In genomic region chr3:111911446-111911845, GRCh38 we compare ENCODE assay signal across 20 cellular contexts. TPM values are rescaled to one million over a fixed set of nuclear protein-coding genes. Genes with fewer than 3 reads are reported as not detected.
DNase-seq lines count a peak whose midpoint lies in the region; ATAC-seq and TF ChIP-seq lines count a peak whose summit lies in the region.
"Had no signal": no experiment of that assay in that cellular context is flagged by ENCODE, and none has a peak within 500 bp of the region (broad histone marks: within the 10 kb centered on the region; RNA-seq: fewer than 3 reads in every experiment).

No MANE protein-coding gene starts in this region.

- H3K27ac Mint-ChIP-seq in nephron progenitor cell, result peak overlapping the region; percentile 7
- H3K27ac Mint-ChIP-seq: activated CD4-positive, alpha-beta memory T cell treated with anti-CD3 and anti-CD28 coated beads, Interleukin-2, amount 10 ng/mL, durations not matched to agents 7 days and 5 days; activated naive CD8-positive, alpha-beta T cell; CD4-positive, CD25-positive, alpha-beta regulatory T cell had no signal

- no peak overlapping the region for H3K4me3 Mint-ChIP-seq in nephron progenitor cell
- H3K4me3 Mint-ChIP-seq: activated CD4-positive, alpha-beta memory T cell treated with anti-CD3 and anti-CD28 coated beads, Interleukin-2, amount 10 ng/mL, durations not matched to agents 7 days and 5 days; activated naive CD8-positive, alpha-beta T cell; activated T-cell treated with anti-CD3 and anti-CD28 coated beads, Interleukin-2, amount 50 U/mL, for 4 hours; CD4-positive, CD25-positive, alpha-beta regulatory T cell had no signal

- H3K9ac ChIP-seq in SK-N-SH, result no peak overlapping the region
- H3K9ac ChIP-seq: parathyroid adenoma had no signal

- ATAC-seq in SK-N-SH treated with all-trans-retinoic acid at 6 μM for 48 hours, result no peak
- no peak for ATAC-seq in gastroesophageal sphincter
- ATAC-seq in GM21825 (IDR thresholded peaks at IDR 0.05; ENCODE audit: unreplicated experiment), result no peak
- ATAC-seq: activated T-cell treated with anti-CD3 and anti-CD28 coated beads, Interleukin-2, amount 50 U/mL, for 4 hours had no signal

- WGBS in SK-N-SH (ENCODE audit: low lambda C conversion rate), result 94% methylated on average over 3 of the region's 3 CpGs
- WGBS in gastroesophageal sphincter (ENCODE audit: low coverage in 1 of 2), 2 donors, result 50 to 54% methylated on average over 3 of the region's 3 CpGs
- 56 to 76% methylated on average over 3 of the region's 3 CpGs for WGBS in transverse colon (ENCODE audit: low coverage in 1 of 2), 2 donors
- 65 to 92% (median 90%) methylated on average over 3 of the region's 3 CpGs for WGBS in stomach, 5 donors

- H3K9me3 ChIP-seq in SK-N-SH (no peaks in the 10 kb centered on the region), gastroesophageal sphincter (no peaks in the 10 kb centered on the region), transverse colon (no peaks in the 10 kb centered on the region), A673 (ENCODE audit: low read depth, low read length, poor library complexity, severe bottlenecking) (no peaks in the 10 kb centered on the region), stomach (no peaks in the 10 kb centered on the region)
- H3K9me3 ChIP-seq: spleen had no signal

- POLR2A ChIA-PET in SK-N-SH (lab: Yijun Ruan, JAX) (no interaction called here), A673 (lab: Charles Lee; ENCODE audit: low non-redundant PET) (no interaction called here)

- in situ Hi-C loops in transverse colon (cut with MboI; ENCODE audit: low pct_ligation_motif_present in 1 of 4, low pct_unique_long_range_greater_than_20kb in 1 of 4, low sequenced_read_pairs in 3 of 4), result no loop called here

- peaks cover 5% of the 10 kb centered on the region for H4K20me1 ChIP-seq in SK-N-SH (ENCODE audit: insufficient read depth)

- no TSS peak for BruUV-seq in A673 (replicated peaks; lab: Mats Ljungman, UMichigan)

- peaks cover 2% of the 10 kb centered on the region for H3K27me3 Mint-ChIP-seq in nephron progenitor cell (ENCODE audit: low read depth, poor library complexity)
- H3K27me3 Mint-ChIP-seq: activated CD4-positive, alpha-beta memory T cell treated with anti-CD3 and anti-CD28 coated beads, Interleukin-2, amount 10 ng/mL, durations not matched to agents 7 days and 5 days; activated naive CD8-positive, alpha-beta T cell had no signal

- peaks cover 98% of the 10 kb centered on the region for H3K79me2 ChIP-seq in SK-N-SH (ENCODE audit: insufficient read depth)
- H3K79me2 ChIP-seq: parathyroid adenoma had no signal

- peaks cover 38% of the 10 kb centered on the region for H3F3A ChIP-seq in SK-N-SH (replicated peaks; ENCODE audit: insufficient read depth)

- no peaks in the 10 kb centered on the region for H3K9me3 Mint-ChIP-seq in nephron progenitor cell
- H3K9me3 Mint-ChIP-seq: activated CD4-positive, alpha-beta memory T cell treated with anti-CD3 and anti-CD28 coated beads, Interleukin-2, amount 10 ng/mL, durations not matched to agents 7 days and 5 days; activated T-cell treated with anti-CD3 and anti-CD28 coated beads, Interleukin-2, amount 50 U/mL, for 4 hours had no signal

- H3K36me3 Mint-ChIP-seq in nephron progenitor cell (ENCODE audit: low read depth), result peaks cover 40% of the 10 kb centered on the region

- H3K36me3 ChIP-seq in SK-N-SH (replicated peaks in 1 of 2; ENCODE audit: control insufficient read depth in 1 of 2, insufficient read depth in 2 of 2, low read length in 1 of 2) (peaks cover 10 to 58% of the 10 kb centered on the region in 2 experiments), gastroesophageal sphincter (peaks cover 0 to 27% of the 10 kb centered on the region in 2 donors), transverse colon (no peaks in the 10 kb centered on the region), A673 (ENCODE audit: insufficient read depth, low read length, poor library complexity, severe bottlenecking) (no peaks in the 10 kb centered on the region), stomach (peaks cover 0 to 30% (median 20%) of the 10 kb centered on the region in 4 donors)

- peaks cover 44% of the 10 kb centered on the region for H3K4me1 Mint-ChIP-seq in nephron progenitor cell
- H3K4me1 Mint-ChIP-seq: CD4-positive, CD25-positive, alpha-beta regulatory T cell had no signal

- no peak for TF ChIP-seq RAD21 in SK-N-SH (IDR thresholded peaks at IDR 0.05; ENCODE audit: low read length)

- H3K4me1 ChIP-seq in SK-N-SH (ENCODE audit: control insufficient read depth in 1 of 2, insufficient read depth in 2 of 2, low read depth in 1 of 2, low read length in 1 of 2) (peaks cover 2 to 29% of the 10 kb centered on the region in 2 experiments; a peak in 3 of 4 replicates), gastroesophageal sphincter (peaks cover 16 to 57% (median 21%) of the 10 kb centered on the region in 3 donors), transverse colon (peaks cover 0 to 23% (median 0%) of the 10 kb centered on the region in 4 donors), A673 (ENCODE audit: insufficient read depth, low read length, poor library complexity, severe bottlenecking) (peaks cover 5% of the 10 kb centered on the region), stomach (peaks cover 7 to 41% (median 20%) of the 10 kb centered on the region in 4 donors)
- H3K4me1 ChIP-seq: parathyroid adenoma had no signal

- TF ChIP-seq CTCF in SK-N-SH (IDR thresholded peaks at IDR 0.05) (no peak), gastroesophageal sphincter (IDR thresholded peaks at IDR 0.05) (no peak), nephron progenitor cell (IDR thresholded peaks at IDR 0.05) (no peak), transverse colon (IDR thresholded peaks at IDR 0.05) (no peak), A673 (conservative IDR thresholded peaks at IDR 0.05; ENCODE audit: low read depth, low read length) (no peak), stomach (IDR thresholded peaks at IDR 0.05) (no peak)

- intact Hi-C loops in transverse colon (cut with DNase I; ENCODE audit: low total_unique reads), result no loop called here
- intact Hi-C loops in A673 (cut with micrococcal nuclease; ENCODE audit: unreplicated experiment), result no loop called here
- intact Hi-C loops in stomach (cut with DNase I; ENCODE audit: low total_unique reads), result no loop called here

- H3K4me3 ChIP-seq in SK-N-SH (ENCODE audit: low read depth in 2 of 2, low read length in 1 of 2), result no peak overlapping the region
- no peak overlapping the region for H3K4me3 ChIP-seq in gastroesophageal sphincter
- H3K4me3 ChIP-seq in transverse colon, result no peak overlapping the region
- no peak overlapping the region for H3K4me3 ChIP-seq in A673 (ENCODE audit: low read depth, low read length, poor library complexity, severe bottlenecking)
- H3K4me3 ChIP-seq in stomach, result no peak overlapping the region
- H3K4me3 ChIP-seq: spleen had no signal

- peak overlapping the region; percentile 34 to 50; a peak in 3 of 4 replicates for H3K27ac ChIP-seq in SK-N-SH (ENCODE audit: low read depth in 2 of 2, low read length in 1 of 2)
- peak overlapping the region; percentile 64 to 66 (median 66) for H3K27ac ChIP-seq in gastroesophageal sphincter
- H3K27ac ChIP-seq in transverse colon, result peak overlapping the region; percentile 11 to 51 (median 28)
- no peak overlapping the region for H3K27ac ChIP-seq in A673 (ENCODE audit: low read depth, low read length, poor library complexity, severe bottlenecking)
- H3K27ac ChIP-seq in stomach, result peak overlapping the region in 1 of 5 donors; percentile 14
- H3K27ac ChIP-seq: parathyroid adenoma, VCaP had no signal

- TF ChIP-seq POLR2A in gastroesophageal sphincter (IDR thresholded peaks at IDR 0.05) (no peak), transverse colon (IDR thresholded peaks at IDR 0.05) (no peak), stomach (IDR thresholded peaks at IDR 0.05) (no peak)

- H3K9me2 ChIP-seq in SK-N-SH, result no peaks in the 10 kb centered on the region

- CTCF ChIA-PET in SK-N-SH (lab: Yijun Ruan, JAX), result no interaction called here
- CTCF ChIA-PET in A673 (lab: Charles Lee), result no interaction called here

- no peak overlapping the region for H2AFZ ChIP-seq in SK-N-SH (ENCODE audit: low read depth)
- H2AFZ ChIP-seq: parathyroid adenoma had no signal

- H3K4me2 ChIP-seq in SK-N-SH, result no peak overlapping the region

- DNase-seq in SK-N-SH (no peak), nephron progenitor cell (no peak), transverse colon (no peak), A673 (ENCODE audit: low spot score) (no peak), stomach (no peak)
- DNase-seq: activated CD4-positive, alpha-beta memory T cell treated with anti-CD3 and anti-CD28 coated beads, Interleukin-2, amount 10 ng/mL, durations not matched to agents 7 days and 5 days; activated T-cell treated with anti-CD3 and anti-CD28 coated beads, Interleukin-2, amount 50 U/mL, for 4 hours; CD4-positive, CD25-positive, alpha-beta regulatory T cell; Kasumi-1; NCI-H1417 treated with DMSO at 0.1 percent for 48 hours; NCI-H2171 treated with DMSO at 0.1 percent for 48 hours; NK-92 treated with Interleukin-12 subunit alpha and Interleukin-12 subunit beta, amount 100 ng/mL, for 24 hours; spleen had no signal

- TF ChIP-seq EP300 in SK-N-SH (IDR thresholded peaks at IDR 0.05; ENCODE audit: borderline replicate concordance in 1 of 2, low read depth in 1 of 2, low read length in 1 of 2) (no peak), gastroesophageal sphincter (IDR thresholded peaks at IDR 0.05) (no peak), transverse colon (IDR thresholded peaks at IDR 0.05; ENCODE audit: low read depth) (no peak), stomach (IDR thresholded peaks at IDR 0.05) (no peak)

- H3K27me3 ChIP-seq in SK-N-SH (ENCODE audit: insufficient read depth) (no peaks in the 10 kb centered on the region), gastroesophageal sphincter (no peaks in the 10 kb centered on the region), transverse colon (no peaks in the 10 kb centered on the region), A673 (replicated peaks; ENCODE audit: insufficient read depth, low read depth, low read length, poor library complexity) (no peaks in the 10 kb centered on the region), stomach (no peaks in the 10 kb centered on the region)
- H3K27me3 ChIP-seq: spleen had no signal

TF ChIP-seq in SK-N-SH treated with all-trans-retinoic acid at 6 μM for 48 hours, 23 proteins besides CTCF, POLR2A, EP300 and RAD21 (continues in another document):
- TF ChIP-seq ESRRG (CRISPR knock-in tag; IDR thresholded peaks at IDR 0.05) (no peak), ZFP3 (CRISPR knock-in tag; IDR thresholded peaks at IDR 0.05) (no peak), OSR1 (CRISPR knock-in tag; IDR thresholded peaks at IDR 0.05) (no peak), ZNF8 (CRISPR knock-in tag; IDR thresholded peaks at IDR 0.05) (no peak), SNAI2 (CRISPR knock-in tag; IDR thresholded peaks at IDR 0.05) (no peak)

RNA-seq across cellular contexts. Expression of gene PHLDB2, which starts 52.4 kb away (rescaled TPM):
- polyA plus RNA-seq in SK-N-SH (2012; rRNA removed) (18.0 and 23.3 TPM in 2 replicates), stomach (10 to 100 TPM; 10.6 to 17.3 (median 13.3) TPM)
- 18.0 and 21.5 TPM in 2 replicates for polyA plus RNA-seq in SK-N-SH (2012; cell fraction: cytosol; rRNA removed)
- polyA plus RNA-seq in SK-N-SH (2012; cell fraction: nucleus; rRNA removed), result 36.7 and 73.8 TPM in 2 replicates
- total RNA-seq in gastroesophageal sphincter (100 to 1,000 TPM in 1 of 4 donors, 10 to 100 TPM in 3; 52.1 to 115 (median 77.4) TPM), transverse colon (10 to 100 TPM; 20.3 to 43.8 (median 24.5) TPM), A673 (2021) (11.7 and 13.1 TPM in 2 replicates), stomach (100 to 1,000 TPM in 2 of 5 donors, 10 to 100 TPM in 3; 13.0 to 149 (median 83.3) TPM)
- total RNA-seq: HT-29 had no signal
